ENCODE assay signal across 8 cellular contexts in genomic region chr12:108690799-108691153, GRCh38. TPM values are rescaled to one million over a fixed set of nuclear protein-coding genes. Genes with fewer than 3 reads are reported as not detected.
A peak's percentile ranks its signal among the peaks of the same experiment; 100 is the strongest.
DNase-seq lines count a peak whose midpoint lies in the region; ATAC-seq, FAIRE-seq and TF ChIP-seq lines count a peak whose summit lies in the region.

No MANE protein-coding gene starts in this region.

- peak overlapping the region; percentile 57 for H3K4me3 Mint-ChIP-seq in activated T-cell treated with anti-CD3 and anti-CD28 coated beads, Interleukin-2, amount 50 U/mL, for 4 hours
- peak overlapping the region; percentile 74 for H3K4me3 Mint-ChIP-seq in activated T-helper 1 cell treated with anti-CD3 and anti-CD28 coated beads, Interleukin-12 subunit alpha, Interleukin-12 subunit beta, Interleukin-2, Interleukin-4 antibody, amounts not matched to agents 30 ng/mL and 10 ng/mL and 1 ng/mL, durations not matched to agents 14 hours and 24 hours and 36 hours

- no peak for DNase-seq in activated T-cell treated with anti-CD3 and anti-CD28 coated beads, Interleukin-2, amount 50 U/mL, for 4 hours
- DNase-seq in activated T-cell treated with anti-CD3 and anti-CD28 coated beads for 4 hours (no peak), kidney (no peak), ACHN (no peak), NCI-H524 (lab: John Stamatoyannopoulos, UW) (no peak), anterior cingulate cortex (lab: John Stamatoyannopoulos, UW) (no peak)
- DNase-seq in activated T-helper 1 cell treated with anti-CD3 and anti-CD28 coated beads, Interleukin-12 subunit alpha, Interleukin-12 subunit beta, Interleukin-2, Interleukin-4 antibody, amounts not matched to agents 30 ng/mL and 10 ng/mL and 1 ng/mL, durations not matched to agents 14 hours and 24 hours and 36 hours (ENCODE audit: low spot score), result no peak

- no peaks in the 10 kb centered on the region for H3K36me3 Mint-ChIP-seq in activated T-cell treated with anti-CD3 and anti-CD28 coated beads, Interleukin-2, amount 50 U/mL, for 4 hours (ENCODE audit: insufficient read depth)
- H3K36me3 Mint-ChIP-seq in activated T-helper 1 cell treated with anti-CD3 and anti-CD28 coated beads, Interleukin-12 subunit alpha, Interleukin-12 subunit beta, Interleukin-2, Interleukin-4 antibody, amounts not matched to agents 30 ng/mL and 10 ng/mL and 1 ng/mL, durations not matched to agents 14 hours and 24 hours and 36 hours (ENCODE audit: low read depth), result peaks cover 11% of the 10 kb centered on the region

- H3K27me3 Mint-ChIP-seq in activated T-cell treated with anti-CD3 and anti-CD28 coated beads, Interleukin-2, amount 50 U/mL, for 4 hours (ENCODE audit: low read depth), result no peaks in the 10 kb centered on the region
- no peaks in the 10 kb centered on the region for H3K27me3 Mint-ChIP-seq in activated T-helper 1 cell treated with anti-CD3 and anti-CD28 coated beads, Interleukin-12 subunit alpha, Interleukin-12 subunit beta, Interleukin-2, Interleukin-4 antibody, amounts not matched to agents 30 ng/mL and 10 ng/mL and 1 ng/mL, durations not matched to agents 14 hours and 24 hours and 36 hours (ENCODE audit: insufficient read depth)

- in situ Hi-C loops in ACHN (cut with HindIII; ENCODE audit: low pct_ligation_motif_present, low pct_unique_long_range_greater_than_20kb, low sequenced_read_pairs), result no loop called here

- H3K27ac ChIP-seq in kidney (ENCODE audit: low read depth in 2 of 2, low read length in 2 of 2) (peak overlapping the region; percentile 81 to 93), thymus (ENCODE audit: low read depth) (peak overlapping the region; percentile 97)

- 91% methylated on average over 2 of the region's 2 CpGs for WGBS in thymus

- H3K4me1 ChIP-seq in kidney (ENCODE audit: control insufficient read depth in 1 of 2, insufficient read depth in 1 of 2, low read depth in 1 of 2, low read length in 2 of 2) (peaks cover 13 to 36% of the 10 kb centered on the region in 2 donors), thymus (ENCODE audit: control insufficient read depth, insufficient read depth, low read length) (peaks cover 50% of the 10 kb centered on the region)

- H3K27me3 ChIP-seq in thymus (ENCODE audit: control insufficient read depth, insufficient read depth), result no peaks in the 10 kb centered on the region

- FAIRE-seq in kidney (lab: Jason Lieb, UNC), result no peak

- no peaks in the 10 kb centered on the region for H3K9me3 Mint-ChIP-seq in activated T-cell treated with anti-CD3 and anti-CD28 coated beads, Interleukin-2, amount 50 U/mL, for 4 hours
- no peaks in the 10 kb centered on the region for H3K9me3 Mint-ChIP-seq in activated T-helper 1 cell treated with anti-CD3 and anti-CD28 coated beads, Interleukin-12 subunit alpha, Interleukin-12 subunit beta, Interleukin-2, Interleukin-4 antibody, amounts not matched to agents 30 ng/mL and 10 ng/mL and 1 ng/mL, durations not matched to agents 14 hours and 24 hours and 36 hours

- H3K9me3 ChIP-seq in kidney (ENCODE audit: control insufficient read depth in 1 of 2, low read length in 2 of 2) (no peaks in the 10 kb centered on the region), thymus (ENCODE audit: control insufficient read depth) (no peaks in the 10 kb centered on the region)

- no peak for TF ChIP-seq CTCF in kidney (IDR thresholded peaks at IDR 0.05; ENCODE audit: borderline replicate concordance, extremely low read depth, insufficient read depth)

- H3K36me3 ChIP-seq in kidney (ENCODE audit: control insufficient read depth in 1 of 2, insufficient read depth in 2 of 2, low read length in 2 of 2) (no peaks in the 10 kb centered on the region), thymus (ENCODE audit: control insufficient read depth, insufficient read depth) (no peaks in the 10 kb centered on the region)

- H3K9ac ChIP-seq in kidney (ENCODE audit: low read length in 2 of 2), result peak overlapping the region in 1 of 2 donors; percentile 66

- no peak for ATAC-seq in activated T-cell treated with anti-CD3 and anti-CD28 coated beads, Interleukin-2, amount 50 U/mL, for 4 hours

- peak overlapping the region; percentile 95 for H3K27ac Mint-ChIP-seq in activated T-helper 1 cell treated with anti-CD3 and anti-CD28 coated beads, Interleukin-12 subunit alpha, Interleukin-12 subunit beta, Interleukin-2, Interleukin-4 antibody, amounts not matched to agents 30 ng/mL and 10 ng/mL and 1 ng/mL, durations not matched to agents 14 hours and 24 hours and 36 hours

- peak overlapping the region in 1 of 2 donors; percentile 44 for H3K4me3 ChIP-seq in kidney (ENCODE audit: low read length in 2 of 2)
- peak overlapping the region; percentile 39 for H3K4me3 ChIP-seq in thymus (ENCODE audit: low read length)

- peaks cover 69% of the 10 kb centered on the region for H3K4me1 Mint-ChIP-seq in activated T-cell treated with anti-CD3 and anti-CD28 coated beads, Interleukin-2, amount 50 U/mL, for 4 hours (ENCODE audit: low read depth)
- H3K4me1 Mint-ChIP-seq in activated T-helper 1 cell treated with anti-CD3 and anti-CD28 coated beads, Interleukin-12 subunit alpha, Interleukin-12 subunit beta, Interleukin-2, Interleukin-4 antibody, amounts not matched to agents 30 ng/mL and 10 ng/mL and 1 ng/mL, durations not matched to agents 14 hours and 24 hours and 36 hours (ENCODE audit: low read depth), result peaks cover 64% of the 10 kb centered on the region

- intact Hi-C loops in activated T-helper 1 cell treated with anti-CD3 and anti-CD28 coated beads, Interleukin-12 subunit alpha, Interleukin-12 subunit beta, Interleukin-2, Interleukin-4 antibody, amounts not matched to agents 30 ng/mL and 10 ng/mL and 1 ng/mL, durations not matched to agents 14 hours and 24 hours and 36 hours (cut with micrococcal nuclease), result loop anchor here (1.0 to 5.0 kb wide), 5 partner anchors 26 to 168 kb away; no protein-coding TSS in a partner anchor
- intact Hi-C loops in kidney (cut with DNase I), result no loop called here

RNA-seq across cellular contexts. Expression of gene CORO1C, which starts 40.5 kb away (rescaled TPM):
- total RNA-seq in activated T-cell treated with anti-CD3 and anti-CD28 coated beads, Interleukin-2, amount 50 U/mL, for 4 hours, result 10 to 100 TPM; 41.3 to 59.7 (median 47.7) TPM
- total RNA-seq in activated T-helper 1 cell treated with anti-CD3 and anti-CD28 coated beads, Interleukin-12 subunit alpha, Interleukin-12 subunit beta, Interleukin-2, Interleukin-4 antibody, amounts not matched to agents 30 ng/mL and 10 ng/mL and 1 ng/mL, durations not matched to agents 14 hours and 24 hours and 36 hours, result 46.1 and 49.7 TPM in 2 replicates
- total RNA-seq in kidney, result 104 TPM
- polyA plus RNA-seq in kidney (ENCODE audit: insufficient read depth, low read depth, low replicate concordance) (16.6 TPM), thymus (35.4 TPM)

RNA-seq across cellular contexts. Expression of gene SELPLG, which starts 57.1 kb away (rescaled TPM):
- 10 to 100 TPM; 16.8 to 19.0 (median 17.5) TPM for total RNA-seq in activated T-cell treated with anti-CD3 and anti-CD28 coated beads, Interleukin-2, amount 50 U/mL, for 4 hours
- 51.9 and 53.5 TPM in 2 replicates for total RNA-seq in activated T-helper 1 cell treated with anti-CD3 and anti-CD28 coated beads, Interleukin-12 subunit alpha, Interleukin-12 subunit beta, Interleukin-2, Interleukin-4 antibody, amounts not matched to agents 30 ng/mL and 10 ng/mL and 1 ng/mL, durations not matched to agents 14 hours and 24 hours and 36 hours
- total RNA-seq in kidney, result 14.3 TPM
- polyA plus RNA-seq in kidney (ENCODE audit: insufficient read depth, low read depth, low replicate concordance) (3.7 TPM), thymus (28.0 TPM)
